In the genomic region with DNA sequence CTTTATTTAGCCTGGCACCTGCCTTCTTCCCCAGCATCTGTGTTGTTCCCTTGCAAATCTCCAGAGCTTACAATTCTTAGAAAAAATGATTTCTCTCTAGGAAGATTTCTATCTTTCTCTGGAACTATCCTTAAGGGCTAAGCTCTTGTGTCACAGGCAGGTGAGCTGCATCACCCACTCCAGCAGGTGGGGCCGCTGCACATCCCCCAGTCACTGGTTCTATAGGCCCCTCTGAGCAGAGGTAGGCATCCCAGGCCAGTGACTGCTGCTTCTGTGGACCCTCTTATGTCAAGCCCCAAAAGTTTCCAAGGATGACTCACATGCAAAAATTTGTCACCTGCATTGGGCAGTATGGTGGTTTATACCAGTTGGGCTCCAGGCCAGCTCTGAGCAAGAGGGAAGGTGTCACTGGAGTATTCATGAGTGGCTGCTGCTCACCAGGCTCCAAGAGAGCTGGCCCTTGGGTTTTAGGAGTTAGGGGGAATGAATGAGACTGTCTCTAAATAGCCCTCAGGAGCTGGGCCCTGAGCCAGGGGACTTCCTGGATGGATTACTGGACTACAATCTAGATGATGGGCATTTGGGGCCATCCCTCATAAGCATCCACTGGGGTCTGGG, we compare ENCODE assay signal across 16 cellular contexts.
DNase-seq lines count a peak whose midpoint lies in the region; ATAC-seq, FAIRE-seq and TF ChIP-seq lines count a peak whose summit lies in the region.
"Had no signal": no experiment of that assay in that cellular context is flagged by ENCODE, and none has a peak within 500 bp of the region (broad histone marks: within the 10 kb centered on the region; RNA-seq: fewer than 3 reads in every experiment).

No MANE protein-coding gene starts in this region.

- H3K4me3 Mint-ChIP-seq in activated naive CD8-positive, alpha-beta T cell treated with anti-CD3 and anti-CD28 coated beads for 36 hours: no peak overlapping the region
- no peak overlapping the region for H3K4me3 Mint-ChIP-seq in activated naive CD8-positive, alpha-beta T cell treated with anti-CD3 and anti-CD28 coated beads, Interleukin-2, amount 50 U/mL, for 24 hours

- H3K36me3 Mint-ChIP-seq in activated naive CD8-positive, alpha-beta T cell treated with anti-CD3 and anti-CD28 coated beads for 36 hours: no peaks in the 10 kb centered on the region
- no peaks in the 10 kb centered on the region for H3K36me3 Mint-ChIP-seq in activated naive CD8-positive, alpha-beta T cell treated with anti-CD3 and anti-CD28 coated beads, Interleukin-2, amount 50 U/mL, for 24 hours (ENCODE audit: low read depth)

- H3K27ac Mint-ChIP-seq in activated naive CD8-positive, alpha-beta T cell treated with anti-CD3 and anti-CD28 coated beads for 36 hours: no peak overlapping the region
- H3K27ac Mint-ChIP-seq in activated naive CD8-positive, alpha-beta T cell treated with anti-CD3 and anti-CD28 coated beads, Interleukin-2, amount 50 U/mL, for 24 hours: no peak overlapping the region

- H3K27me3 Mint-ChIP-seq in activated naive CD8-positive, alpha-beta T cell treated with anti-CD3 and anti-CD28 coated beads for 36 hours: no peaks in the 10 kb centered on the region
- peaks cover 5% of the 10 kb centered on the region for H3K27me3 Mint-ChIP-seq in activated naive CD8-positive, alpha-beta T cell treated with anti-CD3 and anti-CD28 coated beads, Interleukin-2, amount 50 U/mL, for 24 hours

- FAIRE-seq in urothelium cell line (lab: Jason Lieb, UNC): no peak
- no peak for FAIRE-seq in H54 (lab: Jason Lieb, UNC)
- FAIRE-seq: D721Med had no signal

- H3K9me3 Mint-ChIP-seq in activated naive CD8-positive, alpha-beta T cell treated with anti-CD3 and anti-CD28 coated beads for 36 hours: peaks cover 8% of the 10 kb centered on the region
- H3K9me3 Mint-ChIP-seq in activated naive CD8-positive, alpha-beta T cell treated with anti-CD3 and anti-CD28 coated beads, Interleukin-2, amount 50 U/mL, for 24 hours: no peaks in the 10 kb centered on the region

- peak; percentile 1 for DNase-seq in activated naive CD8-positive, alpha-beta T cell treated with anti-CD3 and anti-CD28 coated beads for 36 hours
- DNase-seq in activated naive CD8-positive, alpha-beta T cell treated with anti-CD3 and anti-CD28 coated beads, Interleukin-2, amount 50 U/mL, for 24 hours: no peak
- peak; percentile 72 for DNase-seq in M059J (ENCODE audit: low read depth)
- peak; percentile 25 for DNase-seq in glomerular visceral epithelial cell (ENCODE audit: extremely low spot score)
- DNase-seq in stimulated activated CD8-positive, alpha-beta memory T cell treated with anti-CD3 and anti-CD28 coated beads, Interleukin-4, amount 100 ng/mL, for 48 hours: peak; percentile 25
- no peak for DNase-seq in urothelium cell line (ENCODE audit: low spot score)
- no peak for DNase-seq in H54 (ENCODE audit: insufficient read length, low spot score)
- DNase-seq: activated CD4-positive, alpha-beta T cell treated with anti-CD3 and anti-CD28 coated beads, Interleukin-2, amount 50 U/mL, for 4 hours; activated gamma-delta T cell treated with Interleukin-2 at 50 U/mL for 16 hours; AML-193; dermis blood vessel endothelial cell; KG1; NCI-H1694 treated with DMSO at 0.1 percent for 48 hours; NCI-H526 had no signal

- H3K4me1 Mint-ChIP-seq in activated naive CD8-positive, alpha-beta T cell treated with anti-CD3 and anti-CD28 coated beads for 36 hours: peaks cover 1% of the 10 kb centered on the region
- H3K4me1 Mint-ChIP-seq in activated naive CD8-positive, alpha-beta T cell treated with anti-CD3 and anti-CD28 coated beads, Interleukin-2, amount 50 U/mL, for 24 hours: no peaks in the 10 kb centered on the region

- no peak for ATAC-seq in activated naive CD8-positive, alpha-beta T cell treated with anti-CD3 and anti-CD28 coated beads, Interleukin-2, amount 50 U/mL, for 24 hours
- ATAC-seq in GM18909 (IDR thresholded peaks at IDR 0.05; ENCODE audit: poor library complexity, unreplicated experiment): no peak

- TF ChIP-seq POLR2A in H54 (IDR thresholded peaks at IDR 0.05; ENCODE audit: low read depth, low read length): no peak

Comparison
In these comparisons a context has a peak if more than half of its experiments do, and no peak if none do; other contexts are left out.
1. DNase-seq: peak in activated naive CD8-positive, alpha-beta T cell treated with anti-CD3 and anti-CD28 coated beads for 36 hours (single experiment), M059J (single experiment), glomerular visceral epithelial cell (single experiment) and stimulated activated CD8-positive, alpha-beta memory T cell treated with anti-CD3 and anti-CD28 coated beads, Interleukin-4, amount 100 ng/mL, for 48 hours (single experiment); none in activated naive CD8-positive, alpha-beta T cell treated with anti-CD3 and anti-CD28 coated beads, Interleukin-2, amount 50 U/mL, for 24 hours (single experiment), urothelium cell line (single experiment) and H54 (single experiment).